Comparison of ENCODE assay signal across 9 cellular contexts in genomic region chr4:73606465-73606974, GRCh38. TPM values are rescaled to one million over a fixed set of nuclear protein-coding genes. Genes with fewer than 3 reads are reported as not detected.
DNase-seq lines count a peak whose midpoint lies in the region; ATAC-seq and TF ChIP-seq lines count a peak whose summit lies in the region.
"Had no signal": no experiment of that assay in that cellular context is flagged by ENCODE, and none has a peak within 500 bp of the region (broad histone marks: within the 10 kb centered on the region; RNA-seq: fewer than 3 reads in every experiment).

No MANE protein-coding gene starts in this region.

- H3K27me3 Mint-ChIP-seq in activated T-helper 1 cell treated with anti-CD3 and anti-CD28 coated beads, Interleukin-12 subunit alpha, Interleukin-12 subunit beta, Interleukin-2, Interleukin-4 antibody, amounts not matched to agents 30 ng/mL and 10 ng/mL and 1 ng/mL, durations not matched to agents 14 hours and 24 hours and 36 hours (ENCODE audit: insufficient read depth) = no peaks in the 10 kb centered on the region

- ATAC-seq in body of pancreas (peak; percentile 39), psoas muscle (no peak)

- H3K9me3 Mint-ChIP-seq in activated T-helper 1 cell treated with anti-CD3 and anti-CD28 coated beads, Interleukin-12 subunit alpha, Interleukin-12 subunit beta, Interleukin-2, Interleukin-4 antibody, amounts not matched to agents 30 ng/mL and 10 ng/mL and 1 ng/mL, durations not matched to agents 14 hours and 24 hours and 36 hours = no peaks in the 10 kb centered on the region

- intact Hi-C loops in body of pancreas (cut with DNase I) (no loop called here), testis (cut with DNase I; ENCODE audit: low total_unique reads) (no loop called here), psoas muscle (cut with DNase I) (no loop called here)
- intact Hi-C loops in activated T-helper 1 cell treated with anti-CD3 and anti-CD28 coated beads, Interleukin-12 subunit alpha, Interleukin-12 subunit beta, Interleukin-2, Interleukin-4 antibody, amounts not matched to agents 30 ng/mL and 10 ng/mL and 1 ng/mL, durations not matched to agents 14 hours and 24 hours and 36 hours (cut with micrococcal nuclease) = no loop called here

- H3K4me3 Mint-ChIP-seq in activated T-helper 1 cell treated with anti-CD3 and anti-CD28 coated beads, Interleukin-12 subunit alpha, Interleukin-12 subunit beta, Interleukin-2, Interleukin-4 antibody, amounts not matched to agents 30 ng/mL and 10 ng/mL and 1 ng/mL, durations not matched to agents 14 hours and 24 hours and 36 hours = no peak overlapping the region

- whole genome bisulfite sequencing in body of pancreas, 2 donors = 72 to 73% methylated on average over 4 of the region's 4 CpGs
- 91 to 92% methylated on average over 4 of the region's 4 CpGs for WGBS in testis, 2 donors
- WGBS in psoas muscle, 3 donors = 87 to 89% (median 88%) methylated on average over 4 of the region's 4 CpGs

- in situ Hi-C loops in GM13977 (cut with MboI; ENCODE audit: low pct_unique_long_range_greater_than_20kb, low sequenced_read_pairs, unreplicated experiment) = loop anchor here (25.0 kb wide), 1 partner anchor 544 kb away; the partner anchor contains the start of gene COX18

- DNase-seq in GM13977 (ENCODE audit: low spot score) (peak; percentile 17), H4 (ENCODE audit: low spot score) (peak; percentile 31), NAMALWA (ENCODE audit: low spot score) (peak; percentile 92), body of pancreas (peak in 1 of 4 donors; percentile 6), testis (no peak), psoas muscle (no peak)
- DNase-seq in activated T-helper 1 cell treated with anti-CD3 and anti-CD28 coated beads, Interleukin-12 subunit alpha, Interleukin-12 subunit beta, Interleukin-2, Interleukin-4 antibody, amounts not matched to agents 30 ng/mL and 10 ng/mL and 1 ng/mL, durations not matched to agents 14 hours and 24 hours and 36 hours (ENCODE audit: low spot score) = no peak
- DNase-seq in activated naive CD4-positive, alpha-beta T cell treated with anti-CD3 and anti-CD28 coated beads, Interleukin-2, amount 50 U/mL, for 16 hours = no peak

- H3K27me3 ChIP-seq in body of pancreas = no peaks in the 10 kb centered on the region
- no peaks in the 10 kb centered on the region for H3K27me3 ChIP-seq in testis
- peaks cover 0 to 2% (median 0%) of the 10 kb centered on the region in 3 donors for H3K27me3 ChIP-seq in psoas muscle (ENCODE audit: insufficient read depth in 3 of 3, low read length in 2 of 3)

- H3K36me3 Mint-ChIP-seq in activated T-helper 1 cell treated with anti-CD3 and anti-CD28 coated beads, Interleukin-12 subunit alpha, Interleukin-12 subunit beta, Interleukin-2, Interleukin-4 antibody, amounts not matched to agents 30 ng/mL and 10 ng/mL and 1 ng/mL, durations not matched to agents 14 hours and 24 hours and 36 hours (ENCODE audit: low read depth) = no peaks in the 10 kb centered on the region

- no peak overlapping the region for H3K27ac Mint-ChIP-seq in activated T-helper 1 cell treated with anti-CD3 and anti-CD28 coated beads, Interleukin-12 subunit alpha, Interleukin-12 subunit beta, Interleukin-2, Interleukin-4 antibody, amounts not matched to agents 30 ng/mL and 10 ng/mL and 1 ng/mL, durations not matched to agents 14 hours and 24 hours and 36 hours

- no peaks in the 10 kb centered on the region for H3K36me3 ChIP-seq in body of pancreas (replicated peaks in 1 of 2; ENCODE audit: insufficient read depth in 1 of 2, low read depth in 2 of 2)
- no peaks in the 10 kb centered on the region for H3K36me3 ChIP-seq in testis (ENCODE audit: low read depth, missing control alignments)
- no peaks in the 10 kb centered on the region for H3K36me3 ChIP-seq in psoas muscle (ENCODE audit: insufficient read depth in 1 of 2, low read depth in 1 of 2)

- H3K27ac ChIP-seq in body of pancreas = peak overlapping the region; percentile 47 to 78 (median 58)
- H3K27ac ChIP-seq in testis = no peak overlapping the region
- H3K27ac ChIP-seq in psoas muscle = no peak overlapping the region

- peaks cover 13% of the 10 kb centered on the region for H3K4me1 Mint-ChIP-seq in activated T-helper 1 cell treated with anti-CD3 and anti-CD28 coated beads, Interleukin-12 subunit alpha, Interleukin-12 subunit beta, Interleukin-2, Interleukin-4 antibody, amounts not matched to agents 30 ng/mL and 10 ng/mL and 1 ng/mL, durations not matched to agents 14 hours and 24 hours and 36 hours (ENCODE audit: low read depth)

- H3K4me3 ChIP-seq in body of pancreas = no peak overlapping the region
- H3K4me3 ChIP-seq in testis = no peak overlapping the region
- no peak overlapping the region for H3K4me3 ChIP-seq in psoas muscle

- TF ChIP-seq POLR2A in body of pancreas (IDR thresholded peaks at IDR 0.05) = no peak
- no peak for TF ChIP-seq POLR2A in testis (IDR thresholded peaks at IDR 0.05)

- TF ChIP-seq CTCF in GM13977 (IDR thresholded peaks at IDR 0.05; ENCODE audit: extremely low read depth, insufficient read depth, missing control alignments) = no peak
- TF ChIP-seq CTCF in body of pancreas (IDR thresholded peaks at IDR 0.05) = no peak
- no peak for TF ChIP-seq CTCF in testis (IDR thresholded peaks at IDR 0.05)
- no peak for TF ChIP-seq CTCF in psoas muscle (IDR thresholded peaks at IDR 0.05)

- peaks cover 80% of the 10 kb centered on the region for H3K4me1 ChIP-seq in body of pancreas
- H3K4me1 ChIP-seq in testis = no peaks in the 10 kb centered on the region
- H3K4me1 ChIP-seq in psoas muscle = no peaks in the 10 kb centered on the region

- H3K9me3 ChIP-seq in body of pancreas = no peaks in the 10 kb centered on the region
- no peaks in the 10 kb centered on the region for H3K9me3 ChIP-seq in testis
- no peaks in the 10 kb centered on the region for H3K9me3 ChIP-seq in psoas muscle

RNA-seq across cellular contexts. Expression of gene RASSF6, which starts 13.7 kb away (rescaled TPM):
- 0.08 TPM in 1 of 2 replicates, not detected in the other for total RNA-seq in H4 (2014; rRNA removed; shearing (Covaris generic))
- total RNA-seq in body of pancreas (10 to 100 TPM in 1 of 2 donors, 1 to 10 TPM in 1; 5.3 to 10.1 TPM), testis (under 1 TPM; 0.06 to 0.08 TPM), psoas muscle (not detected)
- not detected in 2 replicates for total RNA-seq in activated T-helper 1 cell treated with anti-CD3 and anti-CD28 coated beads, Interleukin-12 subunit alpha, Interleukin-12 subunit beta, Interleukin-2, Interleukin-4 antibody, amounts not matched to agents 30 ng/mL and 10 ng/mL and 1 ng/mL, durations not matched to agents 14 hours and 24 hours and 36 hours
- polyA plus RNA-seq in testis (ENCODE audit: insufficient read depth, low read depth, low replicate concordance) (0.17 TPM), psoas muscle (under 1 TPM in 1 of 3 donors, not detected in 2; 0.01 TPM)
- total RNA-seq: lung microvascular endothelial cell had no signal

Comparison
In these comparisons a context has a peak if more than half of its experiments do, and no peak if none do; other contexts are left out.
1. DNase-seq: peak in GM13977 (single experiment), H4 (single experiment) and NAMALWA (single experiment); none in activated T-helper 1 cell treated with anti-CD3 and anti-CD28 coated beads, Interleukin-12 subunit alpha, Interleukin-12 subunit beta, Interleukin-2, Interleukin-4 antibody, amounts not matched to agents 30 ng/mL and 10 ng/mL and 1 ng/mL, durations not matched to agents 14 hours and 24 hours and 36 hours (single experiment), activated naive CD4-positive, alpha-beta T cell treated with anti-CD3 and anti-CD28 coated beads, Interleukin-2, amount 50 U/mL, for 16 hours (single experiment), testis (single experiment) and psoas muscle (0 of 2).
2. H3K27ac ChIP-seq: peak in body of pancreas (4 of 4); none in testis (0 of 2) and psoas muscle (single experiment).